In genomic region chr20:47224300-47224791, GRCh38 we compare ENCODE assay signal across 1 cellular context.
TF ChIP-seq lines count a peak whose summit lies in the region.

No MANE protein-coding gene starts in this region.

TF ChIP-seq in HepG2, 621 proteins besides CTCF, POLR2A, EP300 and RAD21 (continues in another document):
- TF ChIP-seq TBL1XR1 (IDR thresholded peaks at IDR 0.05; ENCODE audit: borderline replicate concordance, low read length, partially characterized antibody) (no peak), ZNF331 (CRISPR knock-in tag; IDR thresholded peaks at IDR 0.05) (no peak), REL (CRISPR knock-in tag; conservative IDR thresholded peaks at IDR 0.05) (no peak), AGO2 (optimal IDR thresholded peaks at IDR 0.05; ENCODE audit: low read depth, low read length) (peak; percentile 98), ZMYM3 (CRISPR knock-in tag; IDR thresholded peaks at IDR 0.05) (no peak), SP5 (CRISPR knock-in tag; IDR thresholded peaks at IDR 0.05; ENCODE audit: borderline replicate concordance, low read depth) (no peak), SSRP1 (CRISPR knock-in tag; IDR thresholded peaks at IDR 0.05) (no peak), ZNF704 (CRISPR knock-in tag; IDR thresholded peaks at IDR 0.05; ENCODE audit: borderline replicate concordance) (no peak), GABPA (IDR thresholded peaks at IDR 0.05; ENCODE audit: low read depth, low read length) (no peak), GABPA (CRISPR knock-in tag; IDR thresholded peaks at IDR 0.05; ENCODE audit: low read depth) (no peak), ZNF703 (CRISPR knock-in tag; IDR thresholded peaks at IDR 0.05; ENCODE audit: borderline replicate concordance) (no peak), ZNF382 (CRISPR knock-in tag; IDR thresholded peaks at IDR 0.05; ENCODE audit: borderline replicate concordance) (no peak), ZNF572 (CRISPR knock-in tag; IDR thresholded peaks at IDR 0.05) (peak; percentile 94), HOXA3 (CRISPR knock-in tag; IDR thresholded peaks at IDR 0.05) (peak; percentile 34; the same call in 1 of the 2 replicates), ZNF891 (CRISPR knock-in tag; IDR thresholded peaks at IDR 0.05) (0 out of 2 replicates have a peak, but pooled peaks have one; percentile 39), ZNF672 (CRISPR knock-in tag; IDR thresholded peaks at IDR 0.05) (no peak), ATAD3A (CRISPR knock-in tag; IDR thresholded peaks at IDR 0.05) (no peak), NFE2L1 (CRISPR knock-in tag; IDR thresholded peaks at IDR 0.05; ENCODE audit: borderline replicate concordance) (peak; percentile 70; the same call in 1 of the 2 replicates), ZNF550 (CRISPR knock-in tag; IDR thresholded peaks at IDR 0.05; ENCODE audit: borderline replicate concordance) (0 out of 2 replicates have a peak, but pooled peaks have one; percentile 53), ZNF776 (CRISPR knock-in tag; IDR thresholded peaks at IDR 0.05) (no peak), RAD51 (IDR thresholded peaks at IDR 0.05; ENCODE audit: borderline replicate concordance) (no peak), ZNF121 (CRISPR knock-in tag; IDR thresholded peaks at IDR 0.05) (no peak), ZNF792 (CRISPR knock-in tag; IDR thresholded peaks at IDR 0.05) (no peak), KMT2B (CRISPR knock-in tag; IDR thresholded peaks at IDR 0.05) (no peak), HNF4A (CRISPR knock-in tag; IDR thresholded peaks at IDR 0.05) (no peak), POLR2G (IDR thresholded peaks at IDR 0.05; ENCODE audit: low read depth, low read length) (0 out of 2 replicates have a peak, but pooled peaks have one; percentile 45), THAP11 (CRISPR knock-in tag; IDR thresholded peaks at IDR 0.05) (no peak), ZNF44 (CRISPR knock-in tag; IDR thresholded peaks at IDR 0.05) (no peak), ZNF709 (CRISPR knock-in tag; IDR thresholded peaks at IDR 0.05) (no peak), TAF15 (IDR thresholded peaks at IDR 0.05; ENCODE audit: low read depth, low read length, poor library complexity, severe bottlenecking) (no peak), SUZ12 (IDR thresholded peaks at IDR 0.05; ENCODE audit: low read depth, low read length) (no peak), SMARCE1 (IDR thresholded peaks at IDR 0.05; ENCODE audit: borderline replicate concordance) (no peak), RFXAP (CRISPR knock-in tag; IDR thresholded peaks at IDR 0.05; ENCODE audit: borderline replicate concordance) (no peak), PAF1 (CRISPR knock-in tag; IDR thresholded peaks at IDR 0.05) (0 out of 2 replicates have a peak, but pooled peaks have one; percentile 1), ZNF30 (CRISPR knock-in tag; IDR thresholded peaks at IDR 0.05) (no peak), ZFP36L2 (CRISPR knock-in tag; IDR thresholded peaks at IDR 0.05) (no peak), RBM22 (optimal IDR thresholded peaks at IDR 0.05; ENCODE audit: low read length) (peak; percentile 97), SP1 (IDR thresholded peaks at IDR 0.05) (no peak), SP1 (CRISPR knock-in tag; IDR thresholded peaks at IDR 0.05) (no peak)
- TF ChIP-seq, protein P1, sequence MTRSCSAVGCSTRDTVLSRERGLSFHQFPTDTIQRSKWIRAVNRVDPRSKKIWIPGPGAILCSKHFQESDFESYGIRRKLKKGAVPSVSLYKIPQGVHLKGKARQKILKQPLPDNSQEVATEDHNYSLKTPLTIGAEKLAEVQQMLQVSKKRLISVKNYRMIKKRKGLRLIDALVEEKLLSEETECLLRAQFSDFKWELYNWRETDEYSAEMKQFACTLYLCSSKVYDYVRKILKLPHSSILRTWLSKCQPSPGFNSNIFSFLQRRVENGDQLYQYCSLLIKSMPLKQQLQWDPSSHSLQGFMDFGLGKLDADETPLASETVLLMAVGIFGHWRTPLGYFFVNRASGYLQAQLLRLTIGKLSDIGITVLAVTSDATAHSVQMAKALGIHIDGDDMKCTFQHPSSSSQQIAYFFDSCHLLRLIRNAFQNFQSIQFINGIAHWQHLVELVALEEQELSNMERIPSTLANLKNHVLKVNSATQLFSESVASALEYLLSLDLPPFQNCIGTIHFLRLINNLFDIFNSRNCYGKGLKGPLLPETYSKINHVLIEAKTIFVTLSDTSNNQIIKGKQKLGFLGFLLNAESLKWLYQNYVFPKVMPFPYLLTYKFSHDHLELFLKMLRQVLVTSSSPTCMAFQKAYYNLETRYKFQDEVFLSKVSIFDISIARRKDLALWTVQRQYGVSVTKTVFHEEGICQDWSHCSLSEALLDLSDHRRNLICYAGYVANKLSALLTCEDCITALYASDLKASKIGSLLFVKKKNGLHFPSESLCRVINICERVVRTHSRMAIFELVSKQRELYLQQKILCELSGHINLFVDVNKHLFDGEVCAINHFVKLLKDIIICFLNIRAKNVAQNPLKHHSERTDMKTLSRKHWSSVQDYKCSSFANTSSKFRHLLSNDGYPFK (CRISPR knock-in tag; IDR thresholded peaks at IDR 0.05; ENCODE audit: borderline replicate concordance): peak; percentile 4; the same call in 1 of the 2 replicates
- TF ChIP-seq, protein P2, sequence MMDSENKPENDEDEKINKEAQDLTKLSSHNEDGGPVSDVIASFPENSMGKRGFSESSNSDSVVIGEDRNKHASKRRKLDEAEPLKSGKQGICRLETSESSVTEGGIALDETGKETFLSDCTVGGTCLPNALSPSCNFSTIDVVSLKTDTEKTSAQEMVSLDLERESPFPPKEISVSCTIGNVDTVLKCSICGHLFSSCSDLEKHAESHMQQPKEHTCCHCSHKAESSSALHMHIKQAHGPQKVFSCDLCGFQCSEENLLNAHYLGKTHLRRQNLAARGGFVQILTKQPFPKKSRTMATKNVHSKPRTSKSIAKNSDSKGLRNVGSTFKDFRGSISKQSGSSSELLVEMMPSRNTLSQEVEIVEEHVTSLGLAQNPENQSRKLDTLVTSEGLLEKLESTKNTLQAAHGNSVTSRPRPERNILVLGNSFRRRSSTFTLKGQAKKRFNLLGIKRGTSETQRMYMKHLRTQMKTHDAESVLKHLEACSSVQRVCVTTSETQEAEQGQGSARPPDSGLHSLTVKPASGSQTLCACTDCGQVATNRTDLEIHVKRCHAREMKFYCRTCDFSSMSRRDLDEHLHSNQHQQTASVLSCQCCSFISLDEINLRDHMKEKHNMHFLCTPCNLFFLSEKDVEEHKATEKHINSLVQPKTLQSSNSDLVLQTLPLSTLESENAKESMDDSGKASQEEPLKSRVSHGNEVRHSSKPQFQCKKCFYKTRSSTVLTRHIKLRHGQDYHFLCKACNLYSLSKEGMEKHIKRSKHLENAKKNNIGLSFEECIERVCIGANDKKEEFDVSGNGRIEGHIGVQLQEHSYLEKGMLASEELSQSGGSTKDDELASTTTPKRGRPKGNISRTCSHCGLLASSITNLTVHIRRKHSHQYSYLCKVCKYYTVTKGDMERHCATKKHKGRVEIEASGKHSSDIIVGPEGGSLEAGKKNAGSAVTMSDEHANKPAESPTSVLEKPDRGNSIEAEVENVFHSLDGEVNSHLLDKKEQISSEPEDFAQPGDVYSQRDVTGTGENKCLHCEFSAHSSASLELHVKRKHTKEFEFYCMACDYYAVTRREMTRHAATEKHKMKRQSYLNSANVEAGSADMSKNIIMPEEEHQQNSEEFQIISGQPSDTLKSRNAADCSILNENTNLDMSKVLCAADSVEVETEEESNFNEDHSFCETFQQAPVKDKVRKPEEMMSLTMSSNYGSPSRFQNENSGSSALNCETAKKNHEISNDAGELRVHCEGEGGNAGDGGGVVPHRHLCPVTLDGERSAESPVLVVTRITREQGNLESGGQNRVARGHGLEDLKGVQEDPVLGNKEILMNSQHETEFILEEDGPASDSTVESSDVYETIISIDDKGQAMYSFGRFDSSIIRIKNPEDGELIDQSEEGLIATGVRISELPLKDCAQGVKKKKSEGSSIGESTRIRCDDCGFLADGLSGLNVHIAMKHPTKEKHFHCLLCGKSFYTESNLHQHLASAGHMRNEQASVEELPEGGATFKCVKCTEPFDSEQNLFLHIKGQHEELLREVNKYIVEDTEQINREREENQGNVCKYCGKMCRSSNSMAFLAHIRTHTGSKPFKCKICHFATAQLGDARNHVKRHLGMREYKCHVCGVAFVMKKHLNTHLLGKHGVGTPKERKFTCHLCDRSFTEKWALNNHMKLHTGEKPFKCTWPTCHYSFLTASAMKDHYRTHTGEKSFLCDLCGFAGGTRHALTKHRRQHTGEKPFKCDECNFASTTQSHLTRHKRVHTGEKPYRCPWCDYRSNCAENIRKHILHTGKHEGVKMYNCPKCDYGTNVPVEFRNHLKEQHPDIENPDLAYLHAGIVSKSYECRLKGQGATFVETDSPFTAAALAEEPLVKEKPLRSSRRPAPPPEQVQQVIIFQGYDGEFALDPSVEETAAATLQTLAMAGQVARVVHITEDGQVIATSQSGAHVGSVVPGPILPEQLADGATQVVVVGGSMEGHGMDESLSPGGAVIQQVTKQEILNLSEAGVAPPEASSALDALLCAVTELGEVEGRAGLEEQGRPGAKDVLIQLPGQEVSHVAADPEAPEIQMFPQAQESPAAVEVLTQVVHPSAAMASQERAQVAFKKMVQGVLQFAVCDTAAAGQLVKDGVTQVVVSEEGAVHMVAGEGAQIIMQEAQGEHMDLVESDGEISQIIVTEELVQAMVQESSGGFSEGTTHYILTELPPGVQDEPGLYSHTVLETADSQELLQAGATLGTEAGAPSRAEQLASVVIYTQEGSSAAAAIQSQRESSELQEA (CRISPR knock-in tag; IDR thresholded peaks at IDR 0.05; ENCODE audit: not compliant biosample characterization): no peak
- TF ChIP-seq, protein P3, sequence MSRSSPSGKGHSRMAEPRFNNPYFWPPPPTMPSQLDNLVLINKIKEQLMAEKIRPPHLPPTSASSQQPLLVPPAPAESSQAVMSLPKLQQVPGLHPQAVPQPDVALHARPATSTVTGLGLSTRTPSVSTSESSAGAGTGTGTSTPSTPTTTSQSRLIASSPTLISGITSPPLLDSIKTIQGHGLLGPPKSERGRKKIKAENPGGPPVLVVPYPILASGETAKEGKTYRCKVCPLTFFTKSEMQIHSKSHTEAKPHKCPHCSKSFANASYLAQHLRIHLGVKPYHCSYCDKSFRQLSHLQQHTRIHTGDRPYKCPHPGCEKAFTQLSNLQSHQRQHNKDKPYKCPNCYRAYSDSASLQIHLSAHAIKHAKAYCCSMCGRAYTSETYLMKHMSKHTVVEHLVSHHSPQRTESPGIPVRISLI (CRISPR knock-in tag; IDR thresholded peaks at IDR 0.05; ENCODE audit: borderline replicate concordance): no peak
- TF ChIP-seq, protein P4, sequence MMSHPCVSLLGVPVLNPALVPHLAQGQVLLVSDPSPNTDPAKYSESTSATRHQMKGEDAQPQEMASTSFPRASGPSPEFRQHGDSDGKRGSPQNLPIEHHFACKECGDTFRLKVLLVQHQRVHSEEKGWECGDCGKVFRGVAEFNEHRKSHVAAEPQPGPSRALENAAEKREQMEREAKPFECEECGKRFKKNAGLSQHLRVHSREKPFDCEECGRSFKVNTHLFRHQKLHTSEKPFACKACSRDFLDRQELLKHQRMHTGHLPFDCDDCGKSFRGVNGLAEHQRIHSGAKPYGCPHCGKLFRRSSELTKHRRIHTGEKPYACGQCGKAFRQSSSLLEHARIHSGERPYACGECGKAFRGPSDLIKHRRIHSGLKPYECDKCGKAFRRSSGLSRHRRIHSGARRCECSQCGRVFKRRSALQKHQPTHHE (CRISPR knock-in tag; IDR thresholded peaks at IDR 0.05; ENCODE audit: borderline replicate concordance): no peak
- TF ChIP-seq, protein P5, sequence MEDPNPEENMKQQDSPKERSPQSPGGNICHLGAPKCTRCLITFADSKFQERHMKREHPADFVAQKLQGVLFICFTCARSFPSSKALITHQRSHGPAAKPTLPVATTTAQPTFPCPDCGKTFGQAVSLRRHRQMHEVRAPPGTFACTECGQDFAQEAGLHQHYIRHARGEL (CRISPR knock-in tag; IDR thresholded peaks at IDR 0.05): no peak
- TF ChIP-seq, protein P6, sequence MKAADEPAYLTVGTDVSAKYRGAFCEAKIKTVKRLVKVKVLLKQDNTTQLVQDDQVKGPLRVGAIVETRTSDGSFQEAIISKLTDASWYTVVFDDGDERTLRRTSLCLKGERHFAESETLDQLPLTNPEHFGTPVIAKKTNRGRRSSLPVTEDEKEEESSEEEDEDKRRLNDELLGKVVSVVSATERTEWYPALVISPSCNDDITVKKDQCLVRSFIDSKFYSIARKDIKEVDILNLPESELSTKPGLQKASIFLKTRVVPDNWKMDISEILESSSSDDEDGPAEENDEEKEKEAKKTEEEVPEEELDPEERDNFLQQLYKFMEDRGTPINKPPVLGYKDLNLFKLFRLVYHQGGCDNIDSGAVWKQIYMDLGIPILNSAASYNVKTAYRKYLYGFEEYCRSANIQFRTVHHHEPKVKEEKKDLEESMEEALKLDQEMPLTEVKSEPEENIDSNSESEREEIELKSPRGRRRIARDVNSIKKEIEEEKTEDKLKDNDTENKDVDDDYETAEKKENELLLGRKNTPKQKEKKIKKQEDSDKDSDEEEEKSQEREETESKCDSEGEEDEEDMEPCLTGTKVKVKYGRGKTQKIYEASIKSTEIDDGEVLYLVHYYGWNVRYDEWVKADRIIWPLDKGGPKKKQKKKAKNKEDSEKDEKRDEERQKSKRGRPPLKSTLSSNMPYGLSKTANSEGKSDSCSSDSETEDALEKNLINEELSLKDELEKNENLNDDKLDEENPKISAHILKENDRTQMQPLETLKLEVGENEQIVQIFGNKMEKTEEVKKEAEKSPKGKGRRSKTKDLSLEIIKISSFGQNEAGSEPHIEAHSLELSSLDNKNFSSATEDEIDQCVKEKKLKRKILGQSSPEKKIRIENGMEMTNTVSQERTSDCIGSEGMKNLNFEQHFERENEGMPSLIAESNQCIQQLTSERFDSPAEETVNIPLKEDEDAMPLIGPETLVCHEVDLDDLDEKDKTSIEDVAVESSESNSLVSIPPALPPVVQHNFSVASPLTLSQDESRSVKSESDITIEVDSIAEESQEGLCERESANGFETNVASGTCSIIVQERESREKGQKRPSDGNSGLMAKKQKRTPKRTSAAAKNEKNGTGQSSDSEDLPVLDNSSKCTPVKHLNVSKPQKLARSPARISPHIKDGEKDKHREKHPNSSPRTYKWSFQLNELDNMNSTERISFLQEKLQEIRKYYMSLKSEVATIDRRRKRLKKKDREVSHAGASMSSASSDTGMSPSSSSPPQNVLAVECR (CRISPR knock-in tag; IDR thresholded peaks at IDR 0.05; ENCODE audit: borderline replicate concordance): no peak
- TF ChIP-seq, protein P7, sequence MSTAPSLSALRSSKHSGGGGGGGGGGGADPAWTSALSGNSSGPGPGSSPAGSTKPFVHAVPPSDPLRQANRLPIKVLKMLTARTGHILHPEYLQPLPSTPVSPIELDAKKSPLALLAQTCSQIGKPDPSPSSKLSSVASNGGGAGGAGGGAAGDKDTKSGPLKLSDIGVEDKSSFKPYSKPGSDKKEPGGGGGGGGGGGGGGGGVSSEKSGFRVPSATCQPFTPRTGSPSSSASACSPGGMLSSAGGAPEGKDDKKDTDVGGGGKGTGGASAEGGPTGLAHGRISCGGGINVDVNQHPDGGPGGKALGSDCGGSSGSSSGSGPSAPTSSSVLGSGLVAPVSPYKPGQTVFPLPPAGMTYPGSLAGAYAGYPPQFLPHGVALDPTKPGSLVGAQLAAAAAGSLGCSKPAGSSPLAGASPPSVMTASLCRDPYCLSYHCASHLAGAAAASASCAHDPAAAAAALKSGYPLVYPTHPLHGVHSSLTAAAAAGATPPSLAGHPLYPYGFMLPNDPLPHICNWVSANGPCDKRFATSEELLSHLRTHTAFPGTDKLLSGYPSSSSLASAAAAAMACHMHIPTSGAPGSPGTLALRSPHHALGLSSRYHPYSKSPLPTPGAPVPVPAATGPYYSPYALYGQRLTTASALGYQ (CRISPR knock-in tag; IDR thresholded peaks at IDR 0.05): no peak
